ENCODE assay signal across 10 cellular contexts in genomic region chr5:136058031-136058971, GRCh38. TPM values are rescaled to one million over a fixed set of nuclear protein-coding genes. Genes with fewer than 3 reads are reported as not detected.
DNase-seq lines count a peak whose midpoint lies in the region; ATAC-seq, FAIRE-seq and TF ChIP-seq lines count a peak whose summit lies in the region.
"Had no signal": no experiment of that assay in that cellular context is flagged by ENCODE, and none has a peak within 500 bp of the region (broad histone marks: within the 10 kb centered on the region; RNA-seq: fewer than 3 reads in every experiment).

No MANE protein-coding gene starts in this region.

- H3K36me3 ChIP-seq in ascending aorta (peaks cover 8 to 11% of the 10 kb centered on the region in 2 donors), keratinocyte (ENCODE audit: control insufficient read depth in 2 of 2, extremely low read depth in 1 of 2, insufficient read depth in 2 of 2, low read length in 2 of 2) (peaks cover 45 to 47% of the 10 kb centered on the region in 2 experiments), transverse colon (no peaks in the 10 kb centered on the region), suprapubic skin (peaks cover 58% of the 10 kb centered on the region)

- H3K4me2 ChIP-seq in keratinocyte (ENCODE audit: control insufficient read depth, extremely low read depth, insufficient read depth, low read depth, low read length) = no peak overlapping the region

- intact Hi-C loops in ascending aorta (cut with DNase I) (loop anchor here (1.0 to 5.0 kb wide), 5 partner anchors 22 to 74 kb away; partner anchors contain the start of gene SMAD5), transverse colon (cut with DNase I; ENCODE audit: low total_unique reads) (loop anchor here (5.0 kb wide), 1 partner anchor 36 kb away; no protein-coding TSS in a partner anchor)

- no peaks in the 10 kb centered on the region for H3K79me2 ChIP-seq in keratinocyte (ENCODE audit: control insufficient read depth, insufficient read depth, low read length)

- no peak overlapping the region for H3K4me3 ChIP-seq in ascending aorta
- no peak overlapping the region for H3K4me3 ChIP-seq in keratinocyte (ENCODE audit: control insufficient read depth in 2 of 3, extremely low read depth in 1 of 3, insufficient read depth in 2 of 3, low read depth in 1 of 3, low read length in 3 of 3)
- H3K4me3 ChIP-seq in transverse colon = no peak overlapping the region
- no peak overlapping the region for H3K4me3 ChIP-seq in suprapubic skin

- H3K9me1 ChIP-seq in keratinocyte (ENCODE audit: control insufficient read depth, extremely low read depth, insufficient read depth, low read length) = peaks cover 3% of the 10 kb centered on the region

- TF ChIP-seq EP300 in transverse colon (IDR thresholded peaks at IDR 0.05; ENCODE audit: low read depth) = peak; percentile 92
- TF ChIP-seq EP300 in suprapubic skin (IDR thresholded peaks at IDR 0.05) = no peak

- H2AFZ ChIP-seq in keratinocyte (ENCODE audit: control insufficient read depth, low read length) = no peak overlapping the region

- no peak for FAIRE-seq in keratinocyte (lab: Jason Lieb, UNC)
- FAIRE-seq: A204.1 had no signal

- dilution Hi-C loops in keratinocyte (cut with MboI; ENCODE audit: extremely low pct_ligation_motif_present, low sequenced_read_pairs) = no loop called here

- H3K27me3 ChIP-seq in ascending aorta = no peaks in the 10 kb centered on the region
- H3K27me3 ChIP-seq in keratinocyte (ENCODE audit: control insufficient read depth, extremely low read depth, insufficient read depth, low read length) = no peaks in the 10 kb centered on the region
- no peaks in the 10 kb centered on the region for H3K27me3 ChIP-seq in transverse colon
- H3K27me3 ChIP-seq in suprapubic skin = no peaks in the 10 kb centered on the region

- DNase-seq in DMS153 (lab: John Stamatoyannopoulos, UW) = peak; percentile 26
- DNase-seq in DMS153 treated with DMSO at 0.1 percent for 48 hours (lab: John Stamatoyannopoulos, UW; ENCODE audit: unreplicated experiment) = no peak
- peak; percentile 40 to 90 for DNase-seq in ascending aorta (ENCODE audit: low spot score in 2 of 2)
- no peak for DNase-seq in keratinocyte (ENCODE audit: low read depth, low spot score)
- peak; percentile 54 for DNase-seq in transverse colon
- DNase-seq in suprapubic skin (ENCODE audit: low spot score in 2 of 2) = no peak
- DNase-seq in activated CD4-positive, CD25-positive, alpha-beta regulatory T cell treated with anti-CD3 and anti-CD28 coated beads, Interleukin-2, amount 50 U/mL, for 72 hours = no peak
- DNase-seq: substantia nigra had no signal

- peak overlapping the region; percentile 86 to 88 for H3K27ac ChIP-seq in ascending aorta
- no peak overlapping the region for H3K27ac ChIP-seq in keratinocyte (ENCODE audit: control insufficient read depth, insufficient read depth, low read length)
- H3K27ac ChIP-seq in transverse colon = peak overlapping the region; percentile 67 to 85 (median 78)
- no peak overlapping the region for H3K27ac ChIP-seq in suprapubic skin

- TF ChIP-seq POLR2A in transverse colon (IDR thresholded peaks at IDR 0.05) = no peak
- TF ChIP-seq POLR2A in suprapubic skin (IDR thresholded peaks at IDR 0.05) = no peak

- no peaks in the 10 kb centered on the region for H4K20me1 ChIP-seq in keratinocyte (ENCODE audit: control insufficient read depth, extremely low read depth, insufficient read depth, low read length)

- in situ Hi-C loops in transverse colon (cut with MboI; ENCODE audit: low pct_ligation_motif_present in 1 of 4, low pct_unique_long_range_greater_than_20kb in 1 of 4, low sequenced_read_pairs in 3 of 4) = loop anchor here in 1 of 4 donors (25.0 kb wide), 1 partner anchor 121 kb away; no protein-coding TSS in a partner anchor

- no peaks in the 10 kb centered on the region for H3K9me3 ChIP-seq in ascending aorta
- no peaks in the 10 kb centered on the region for H3K9me3 ChIP-seq in keratinocyte (ENCODE audit: control insufficient read depth, low read depth, low read length)
- H3K9me3 ChIP-seq in transverse colon = no peaks in the 10 kb centered on the region
- no peaks in the 10 kb centered on the region for H3K9me3 ChIP-seq in suprapubic skin

- H3K9ac ChIP-seq in keratinocyte (ENCODE audit: control insufficient read depth, extremely low read depth, insufficient read depth, low read length) = no peak overlapping the region

- TF ChIP-seq CTCF in ascending aorta (IDR thresholded peaks at IDR 0.05) (peak; percentile 54 to 63 (median 57)), keratinocyte (optimal IDR thresholded peaks at IDR 0.05 in 1 of 3, IDR thresholded peaks at IDR 0.05 in 1 of 3, conservative IDR thresholded peaks at IDR 0.05 in 1 of 3; ENCODE audit: extremely low read depth in 1 of 3, insufficient read depth in 2 of 3, low read length in 3 of 3) (peak; percentile 32 to 51 (median 39)), transverse colon (IDR thresholded peaks at IDR 0.05) (peak; percentile 15 to 30 (median 22)), suprapubic skin (IDR thresholded peaks at IDR 0.05) (no peak)

- 28% methylated on average over 10 of the region's 10 CpGs; no CpG with 5 or more reads in 1 of the 2 donors for WGBS in transverse colon (ENCODE audit: low coverage in 1 of 2), 2 donors
- 43% methylated on average over 10 of the region's 10 CpGs for WGBS in suprapubic skin

- no peak for ATAC-seq in GM19035 (IDR thresholded peaks at IDR 0.05; ENCODE audit: unreplicated experiment)

- peaks cover 10 to 30% of the 10 kb centered on the region in 2 donors for H3K4me1 ChIP-seq in ascending aorta
- peaks cover 12% of the 10 kb centered on the region for H3K4me1 ChIP-seq in keratinocyte (ENCODE audit: control insufficient read depth, extremely low read depth, insufficient read depth, low read length)
- H3K4me1 ChIP-seq in transverse colon = peaks cover 10 to 28% (median 25%) of the 10 kb centered on the region in 4 donors
- peaks cover 20% of the 10 kb centered on the region for H3K4me1 ChIP-seq in suprapubic skin

RNA-seq across cellular contexts. Expression of gene TGFBI, which starts 29.5 kb away (rescaled TPM):
- total RNA-seq in ascending aorta (174 TPM), transverse colon (10 to 100 TPM; 22.4 to 79.6 (median 29.8) TPM), suprapubic skin (100 to 1,000 TPM; 300 to 719 (median 389) TPM)
- 270 to 490 TPM (median 379 TPM) in 3 replicates for polyA plus RNA-seq in keratinocyte
- 92.0 TPM for polyA plus RNA-seq in keratinocyte (2011; ENCODE audit: low read depth)
- 190 and 225 TPM in 2 replicates for polyA plus RNA-seq in keratinocyte (2011; cell fraction: cytosol; rRNA removed)
- polyA plus RNA-seq in keratinocyte (2011; cell fraction: nucleus; rRNA removed) = 856 and 930 TPM in 2 replicates
- polyA plus RNA-seq in keratinocyte (2012; ENCODE audit: low replicate concordance) = 178 and 370 TPM in 2 replicates
- 282 to 529 TPM (median 401 TPM) in 3 replicates for polyA minus RNA-seq in keratinocyte
- 410 TPM for polyA minus RNA-seq in keratinocyte (2011; cell fraction: cytosol; rRNA and poly(A)+ RNA removed)
- polyA minus RNA-seq in keratinocyte (2011; cell fraction: nucleus; rRNA and poly(A)+ RNA removed) = 536 and 762 TPM in 2 replicates

Comparison
In these comparisons a context has a peak if more than half of its experiments do, and no peak if none do; other contexts are left out.
1. DNase-seq: peak in DMS153 (single experiment), ascending aorta (2 of 2) and transverse colon (single experiment); none in DMS153 treated with DMSO at 0.1 percent for 48 hours (single experiment), keratinocyte (single experiment), suprapubic skin (0 of 2) and activated CD4-positive, CD25-positive, alpha-beta regulatory T cell treated with anti-CD3 and anti-CD28 coated beads, Interleukin-2, amount 50 U/mL, for 72 hours (single experiment).
2. H3K27ac ChIP-seq: peak in ascending aorta (2 of 2) and transverse colon (4 of 4); none in keratinocyte (single experiment) and suprapubic skin (single experiment).
3. CTCF ChIP-seq: peak in ascending aorta (3 of 3), keratinocyte (3 of 3) and transverse colon (5 of 5); none in suprapubic skin (0 of 2).